ENCODE assay signal across 15 cellular contexts in the genomic region with DNA sequence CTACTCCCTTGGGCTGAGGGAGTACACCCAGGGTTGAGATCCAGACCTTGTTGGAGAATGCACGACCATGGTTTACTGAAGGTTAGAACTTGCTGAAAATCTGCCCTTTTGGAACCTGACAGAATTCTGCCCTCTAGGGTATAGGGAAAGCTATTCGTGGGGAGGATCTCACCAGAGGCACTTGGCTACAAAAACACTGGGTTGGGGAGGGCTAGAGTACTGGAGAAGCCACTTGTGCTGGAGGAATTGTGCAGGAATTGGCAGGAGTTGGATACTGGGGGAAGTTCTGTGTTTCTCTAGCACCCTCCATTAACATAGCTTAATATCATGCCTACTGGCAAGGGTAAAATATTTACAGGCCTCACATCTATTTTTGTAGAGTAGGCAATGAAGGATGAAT. TPM values are rescaled to one million over a fixed set of nuclear protein-coding genes. Genes with fewer than 3 reads are reported as not detected.
DNase-seq lines count a peak whose midpoint lies in the region; ATAC-seq, FAIRE-seq and TF ChIP-seq lines count a peak whose summit lies in the region.
"Had no signal": no experiment of that assay in that cellular context is flagged by ENCODE, and none has a peak within 500 bp of the region (broad histone marks: within the 10 kb centered on the region; RNA-seq: fewer than 3 reads in every experiment).

No MANE protein-coding gene starts in this region.

- WGBS in H1 (ENCODE audit: extremely low coverage in 1 of 2, insufficient coverage in 1 of 2, insufficient read length in 1 of 2, insufficient replicate concordance in 2 of 2, low coverage in 1 of 2, low lambda C conversion rate in 2 of 2, missing lambda C conversion rate in 1 of 2), 2 experiments: 77% methylated on average over 2 of the region's 2 CpGs; no CpG with 5 or more reads in 1 of the 2 experiments
- 76% methylated on average over 2 of the region's 2 CpGs for WGBS in HepG2 (ENCODE audit: low lambda C conversion rate)

- no peak overlapping the region for H2BK5ac ChIP-seq in H1 (ENCODE audit: low read depth, low read length)

- POLR2A ChIA-PET in H1 (lab: Charles Lee; ENCODE audit: partially characterized antibody): no interaction called here
- POLR2A ChIA-PET in HepG2 (lab: Yijun Ruan, JAX): no interaction called here

- in situ Hi-C loops in HepG2 (cut with HindIII; ENCODE audit: extremely low pct_ligation_motif_present, low pct_unique_long_range_greater_than_20kb): no loop called here

- H4K20me1 ChIP-seq in H1 (replicated peaks in 1 of 2; ENCODE audit: control insufficient read depth in 1 of 2, insufficient read depth in 2 of 2, low read length in 2 of 2) (peaks cover 0 to 2% of the 10 kb centered on the region in 2 experiments), HepG2 (ENCODE audit: insufficient read depth, low read length) (no peaks in the 10 kb centered on the region)

- no TSS peak for BruUV-seq in HepG2 (replicated peaks; lab: Mats Ljungman, UMichigan)

- H3K36me3 ChIP-seq in H1 (ENCODE audit: control insufficient read depth in 2 of 4, insufficient read depth in 4 of 4, low read length in 3 of 4) (peaks cover 0 to 18% (median 12%) of the 10 kb centered on the region in 4 experiments; a peak in 6 of 8 replicates), HepG2 (replicated peaks in 1 of 2; ENCODE audit: control insufficient read depth in 1 of 2, insufficient read depth in 2 of 2, low read length in 2 of 2) (peaks cover 9 to 38% of the 10 kb centered on the region in 2 experiments)

- no peak; the same call in 2 of the 3 replicates for ATAC-seq in HepG2
- no peak for ATAC-seq in GM19324 (IDR thresholded peaks at IDR 0.05; ENCODE audit: low FRiP score, unreplicated experiment)
- ATAC-seq in GM19467 (IDR thresholded peaks at IDR 0.05; ENCODE audit: unreplicated experiment): no peak
- ATAC-seq: activated CD4-positive, alpha-beta T cell treated with anti-CD3 and anti-CD28 coated beads for 36 hours had no signal

- H3K27ac ChIP-seq in H1 (ENCODE audit: low read depth, low read length) (no peak overlapping the region), HepG2 (ENCODE audit: extremely low read length, insufficient read depth, low read length) (no peak overlapping the region)
- H3K27ac ChIP-seq: GM23248 had no signal

- no peak overlapping the region for H4K5ac ChIP-seq in H1 (ENCODE audit: insufficient read length, low read depth, low read length)

- no peak overlapping the region for H3K4me2 ChIP-seq in H1 (ENCODE audit: insufficient read depth in 1 of 2, low read depth in 2 of 2, low read length in 2 of 2)
- no peak overlapping the region for H3K4me2 ChIP-seq in HepG2 (ENCODE audit: low read depth, low read length)

- peak; percentile 2 for DNase-seq in GM12865 (ENCODE audit: low read depth)
- DNase-seq in HTR-8/SVneo (ENCODE audit: insufficient read length, low spot score): no peak
- no peak for DNase-seq in H1 (ENCODE audit: low read depth in 1 of 2, low spot score in 2 of 2)
- no peak for DNase-seq in HepG2 (ENCODE audit: low spot score)
- no peak for DNase-seq in dedifferentiated amniotic fluid mesenchymal stem cell (ENCODE audit: extremely low spot score)
- DNase-seq: activated CD4-positive, alpha-beta T cell treated with anti-CD3 and anti-CD28 coated beads for 36 hours; GM23248; IMR-90; NCI-H1105; NCI-H69; retina had no signal

- H3K9me3 ChIP-seq in H1 (ENCODE audit: insufficient read depth in 2 of 2, low read depth in 1 of 2, low read length in 1 of 2): no peaks in the 10 kb centered on the region
- no peaks in the 10 kb centered on the region for H3K9me3 ChIP-seq in HepG2 (ENCODE audit: low read length)

- CTCF ChIA-PET in H1 (lab: Charles Lee; ENCODE audit: partially characterized antibody): interaction anchor here (0.9 to 1.4 kb wide), 3 partner anchors 13 to 29 kb away, joined by 3 to 4 read pairs (median 3); no protein-coding TSS in a partner anchor
- CTCF ChIA-PET in HepG2 (lab: Yijun Ruan, JAX; ENCODE audit: low intra/inter-chr PET ratio, low total read pairs): no interaction called here

- intact Hi-C loops in HepG2 (cut with micrococcal nuclease; ENCODE audit: unreplicated experiment): no loop called here

- no peak overlapping the region for H3K4ac ChIP-seq in H1 (replicated peaks; ENCODE audit: insufficient read length, low read depth, low read length)

- H4K91ac ChIP-seq in H1 (replicated peaks; ENCODE audit: insufficient read length, low read length): no peak overlapping the region

- H3K56ac ChIP-seq in H1 (replicated peaks; ENCODE audit: insufficient read length, low read depth, low read length): no peak overlapping the region

- FAIRE-seq in HTR-8/SVneo (lab: Jason Lieb, UNC) (peak; percentile 28), H1 (lab: Jason Lieb, UNC) (no peak), HepG2 (lab: Jason Lieb, UNC) (no peak)
- FAIRE-seq: bronchial epithelial cell, RCC 7860 had no signal

- H3K79me2 ChIP-seq in H1 (ENCODE audit: control insufficient read depth in 1 of 2, insufficient read depth in 2 of 2, low read length in 2 of 2) (no peaks in the 10 kb centered on the region), HepG2 (ENCODE audit: insufficient read depth, low read length) (no peaks in the 10 kb centered on the region)

- no peak overlapping the region for H2BK20ac ChIP-seq in H1 (ENCODE audit: low read length)

- no peak overlapping the region for H3K14ac ChIP-seq in H1 (ENCODE audit: insufficient read length)

- no peaks in the 10 kb centered on the region for H3K23me2 ChIP-seq in H1 (ENCODE audit: low read depth, low read length)

- no peak for TF ChIP-seq EP300 in H1 (IDR thresholded peaks at IDR 0.05; ENCODE audit: borderline replicate concordance in 1 of 2, low read depth in 2 of 2, low read length in 2 of 2)
- no peak for TF ChIP-seq EP300 in HepG2 (IDR thresholded peaks at IDR 0.05; ENCODE audit: low read depth in 2 of 2, low read length in 2 of 2)
- no peak for TF ChIP-seq EP300 in HepG2 (CRISPR knock-in tag; IDR thresholded peaks at IDR 0.05; ENCODE audit: borderline replicate concordance)

- H3K4me3 ChIP-seq in GM12865 (ENCODE audit: low read depth, low read length) (no peak overlapping the region), H1 (ENCODE audit: extremely low read depth in 1 of 4, insufficient read depth in 2 of 4, low read depth in 3 of 4, low read length in 4 of 4) (no peak overlapping the region), HepG2 (replicated peaks in 1 of 3; ENCODE audit: insufficient read depth in 1 of 3, low read depth in 2 of 3, low read length in 3 of 3) (no peak overlapping the region)
- H3K4me3 ChIP-seq: GM23248 had no signal

- TF ChIP-seq CTCF in GM12865 (IDR thresholded peaks at IDR 0.05; ENCODE audit: insufficient read depth, low read depth, low read length, missing control alignments): no peak
- TF ChIP-seq CTCF in H1 (IDR thresholded peaks at IDR 0.05; ENCODE audit: control extremely low read depth in 1 of 3, insufficient read depth in 1 of 3, low read depth in 1 of 3, low read length in 3 of 3): peak in 1 of 3 experiments; percentile 25; a peak in 2 of 4 replicates
- TF ChIP-seq CTCF in HepG2 (CRISPR knock-in tag; IDR thresholded peaks at IDR 0.05): 0 out of 2 replicates have a peak, but pooled peaks have one; percentile 8

- no peak overlapping the region for H3K23ac ChIP-seq in H1 (ENCODE audit: insufficient read length)

- no peak overlapping the region for H3K18ac ChIP-seq in H1 (ENCODE audit: extremely low read depth, low read length)

- H3K27me3 ChIP-seq in H1 (replicated peaks in 1 of 4; ENCODE audit: control insufficient read depth in 3 of 4, extremely low read depth in 1 of 4, insufficient read depth in 3 of 4, low read length in 3 of 4) (no peaks in the 10 kb centered on the region), HepG2 (ENCODE audit: control insufficient read depth in 1 of 2, insufficient read depth in 2 of 2, low read length in 2 of 2) (no peaks in the 10 kb centered on the region)

- TF ChIP-seq POLR2A in H1 (IDR thresholded peaks at IDR 0.05; ENCODE audit: control extremely low read depth in 1 of 2, low read depth in 2 of 2, low read length in 2 of 2) (no peak), HepG2 (IDR thresholded peaks at IDR 0.05; ENCODE audit: insufficient read depth in 1 of 2, low read depth in 2 of 2, low read length in 2 of 2) (no peak)

- H2BK12ac ChIP-seq in H1 (ENCODE audit: low read depth, low read length): no peak overlapping the region

- H2BK15ac ChIP-seq in H1 (ENCODE audit: low read length): no peak overlapping the region

- peak; percentile 33 to 43; a peak in 3 of 4 replicates for TF ChIP-seq RAD21 in H1 (IDR thresholded peaks at IDR 0.05 in 1 of 2, conservative IDR thresholded peaks at IDR 0.05 in 1 of 2; ENCODE audit: low read depth in 2 of 2, low read length in 2 of 2)
- no peak for TF ChIP-seq RAD21 in HepG2 (CRISPR knock-in tag; IDR thresholded peaks at IDR 0.05)

- no peaks in the 10 kb centered on the region for H3K79me1 ChIP-seq in H1 (ENCODE audit: low read depth, low read length)

- H2AFZ ChIP-seq in H1 (ENCODE audit: low read length): no peak overlapping the region
- H2AFZ ChIP-seq in HepG2 (ENCODE audit: low read length): no peak overlapping the region
- H2AFZ ChIP-seq: GM23248 had no signal

- no peak overlapping the region for H4K8ac ChIP-seq in H1 (ENCODE audit: extremely low read depth, insufficient read depth, low read length)

- no peak overlapping the region for H2BK120ac ChIP-seq in H1 (replicated peaks; ENCODE audit: low read depth, low read length)

- no peak overlapping the region for H2AK5ac ChIP-seq in H1 (ENCODE audit: low read depth, low read length)

- no peaks in the 10 kb centered on the region for H3K4me1 ChIP-seq in H1 (replicated peaks in 1 of 4; ENCODE audit: control insufficient read depth in 3 of 4, insufficient read depth in 4 of 4, low read length in 3 of 4)
- H3K4me1 ChIP-seq in HepG2 (ENCODE audit: insufficient read depth, low read length): no peaks in the 10 kb centered on the region

- H3K9ac ChIP-seq in H1 (replicated peaks in 1 of 4; ENCODE audit: extremely low read depth in 1 of 4, low read depth in 3 of 4, low read length in 3 of 4) (no peak overlapping the region), HepG2 (ENCODE audit: insufficient read depth, low read depth, low read length) (no peak overlapping the region)
- H3K9ac ChIP-seq: GM23248 had no signal

RNA-seq across cellular contexts. Expression of a gene that starts 55.8 kb away (rescaled TPM):
- 58.9 and 64.5 TPM in 2 replicates for total RNA-seq in H1 (2021; fragmentation: NEBNext Ultra II Directional; extraction: Animal tissue kit (Norgen Biotek cat#: 25700))
- polyA plus RNA-seq in H1 (2011; rRNA removed): 55.1 and 66.8 TPM in 2 replicates
- 46.8 TPM for polyA plus RNA-seq in H1 (2011; cell fraction: cytosol; rRNA removed)
- polyA plus RNA-seq in H1 (2011; cell fraction: nucleus; rRNA removed): 86.4 TPM
- 39.1 to 43.6 TPM (median 40.1 TPM) in 4 replicates for polyA plus RNA-seq in H1 (2012, experiment 1 of 2)
- 37.3 TPM for polyA plus RNA-seq in H1 (2012, experiment 2 of 2)
- polyA plus RNA-seq in H1 (2013, experiment 1 of 2): 49.0 TPM
- polyA plus RNA-seq in H1 (2013, experiment 2 of 2): 53.0 TPM
- polyA minus RNA-seq in H1 (2011; rRNA and poly(A)+ RNA removed): 42.5 and 56.3 TPM in 2 replicates
- polyA minus RNA-seq in H1 (2011; cell fraction: cytosol; rRNA and poly(A)+ RNA removed): 44.9 TPM
- polyA minus RNA-seq in H1 (2011; cell fraction: nucleus; rRNA and poly(A)+ RNA removed): 82.8 TPM
- 31.3 TPM in 2 replicates for total RNA-seq in HepG2 (2016; rRNA removed; fragmentation: Illumina TruSeq; extraction: Trizol)
- 7.4 and 7.8 TPM in 2 replicates for total RNA-seq in HepG2 (2016; cell fraction: cytosol; rRNA removed; fragmentation: Illumina TruSeq; extraction: Trizol; ENCODE audit: low read depth)
- total RNA-seq in HepG2 (2016; cell fraction: insoluble cytoplasmic fraction; rRNA removed; fragmentation: Illumina TruSeq; extraction: Trizol): 26.7 and 30.7 TPM in 2 replicates
- 14.4 and 14.9 TPM in 2 replicates for total RNA-seq in HepG2 (2016; cell fraction: membrane; rRNA removed; fragmentation: Illumina TruSeq; extraction: Trizol)
- 25.1 and 28.0 TPM in 2 replicates for total RNA-seq in HepG2 (2016; cell fraction: nucleus; rRNA removed; fragmentation: Illumina TruSeq; extraction: Trizol)
- polyA plus RNA-seq in HepG2 (2011; rRNA removed): 44.2 and 56.0 TPM in 2 replicates
- 50.5 and 57.4 TPM in 2 replicates for polyA plus RNA-seq in HepG2 (2011; cell fraction: cytosol; rRNA removed)
- polyA plus RNA-seq in HepG2 (2011; cell fraction: nucleus; rRNA removed): 50.6 and 58.0 TPM in 2 replicates
- polyA plus RNA-seq in HepG2 (2012): 32.9 and 37.6 TPM in 2 replicates
- polyA plus RNA-seq in HepG2 (2016; cell fraction: cytosol; fragmentation: Illumina TruSeq; extraction: Trizol; ENCODE audit: low read depth): 5.2 and 5.8 TPM in 2 replicates
- polyA plus RNA-seq in HepG2 (2016; cell fraction: insoluble cytoplasmic fraction; fragmentation: Illumina TruSeq; extraction: Trizol; ENCODE audit: low read depth): 38.0 and 47.1 TPM in 2 replicates
- polyA plus RNA-seq in HepG2 (2016; cell fraction: membrane; fragmentation: Illumina TruSeq; extraction: Trizol; ENCODE audit: low read depth): 11.3 and 14.1 TPM in 2 replicates
- 36.6 and 41.2 TPM in 2 replicates for polyA plus RNA-seq in HepG2 (2016; cell fraction: nucleus; fragmentation: Illumina TruSeq; extraction: Trizol; ENCODE audit: insufficient read depth, low read depth)
- polyA minus RNA-seq in HepG2 (2011; rRNA and poly(A)+ RNA removed; ENCODE audit: low replicate concordance): 59.3 and 103 TPM in 2 replicates
- polyA minus RNA-seq in HepG2 (2011; cell fraction: cytosol; rRNA and poly(A)+ RNA removed): 34.3 and 38.3 TPM in 2 replicates
- polyA minus RNA-seq in HepG2 (2011; cell fraction: nucleus; rRNA and poly(A)+ RNA removed): 65.1 and 67.1 TPM in 2 replicates

RNA-seq across cellular contexts. Expression of a gene that starts 56.1 kb away (rescaled TPM):
- total RNA-seq in H1 (2021; fragmentation: NEBNext Ultra II Directional; extraction: Animal tissue kit (Norgen Biotek cat#: 25700)): 28.7 and 29.1 TPM in 2 replicates
- polyA plus RNA-seq in H1 (2011; rRNA removed) (10.3 and 11.0 TPM in 2 replicates), HepG2 (2011; rRNA removed) (5.5 and 6.2 TPM in 2 replicates)
- 10.8 TPM for polyA plus RNA-seq in H1 (2011; cell fraction: cytosol; rRNA removed)
- polyA plus RNA-seq in H1 (2011; cell fraction: nucleus; rRNA removed): 19.2 TPM
- 13.3 to 20.5 TPM (median 18.6 TPM) in 4 replicates for polyA plus RNA-seq in H1 (2012, experiment 1 of 2)
- 2.6 TPM for polyA plus RNA-seq in H1 (2012, experiment 2 of 2)
- 11.8 TPM for polyA plus RNA-seq in H1 (2013, experiment 1 of 2)
- 9.9 TPM for polyA plus RNA-seq in H1 (2013, experiment 2 of 2)
- polyA minus RNA-seq in H1 (2011; rRNA and poly(A)+ RNA removed): 53.0 and 60.2 TPM in 2 replicates
- polyA minus RNA-seq in H1 (2011; cell fraction: cytosol; rRNA and poly(A)+ RNA removed): 23.8 TPM
- polyA minus RNA-seq in H1 (2011; cell fraction: nucleus; rRNA and poly(A)+ RNA removed): 42.6 TPM
- total RNA-seq in HepG2 (2016; rRNA removed; fragmentation: Illumina TruSeq; extraction: Trizol): 6.4 and 8.0 TPM in 2 replicates
- 3.9 and 4.0 TPM in 2 replicates for total RNA-seq in HepG2 (2016; cell fraction: cytosol; rRNA removed; fragmentation: Illumina TruSeq; extraction: Trizol; ENCODE audit: low read depth)
- 6.5 and 9.9 TPM in 2 replicates for total RNA-seq in HepG2 (2016; cell fraction: insoluble cytoplasmic fraction; rRNA removed; fragmentation: Illumina TruSeq; extraction: Trizol)
- total RNA-seq in HepG2 (2016; cell fraction: membrane; rRNA removed; fragmentation: Illumina TruSeq; extraction: Trizol): 6.9 and 8.1 TPM in 2 replicates
- total RNA-seq in HepG2 (2016; cell fraction: nucleus; rRNA removed; fragmentation: Illumina TruSeq; extraction: Trizol): 12.7 and 13.2 TPM in 2 replicates
- polyA plus RNA-seq in HepG2 (2011; cell fraction: cytosol; rRNA removed): 3.1 and 3.6 TPM in 2 replicates
- polyA plus RNA-seq in HepG2 (2011; cell fraction: nucleus; rRNA removed): 6.4 and 6.5 TPM in 2 replicates
- 5.9 and 6.5 TPM in 2 replicates for polyA plus RNA-seq in HepG2 (2012)
- 4.6 and 6.1 TPM in 2 replicates for polyA plus RNA-seq in HepG2 (2016; cell fraction: cytosol; fragmentation: Illumina TruSeq; extraction: Trizol; ENCODE audit: low read depth)
- polyA plus RNA-seq in HepG2 (2016; cell fraction: insoluble cytoplasmic fraction; fragmentation: Illumina TruSeq; extraction: Trizol; ENCODE audit: low read depth): 8.1 and 10.7 TPM in 2 replicates
- 7.1 and 8.2 TPM in 2 replicates for polyA plus RNA-seq in HepG2 (2016; cell fraction: membrane; fragmentation: Illumina TruSeq; extraction: Trizol; ENCODE audit: low read depth)
- 12.8 and 14.8 TPM in 2 replicates for polyA plus RNA-seq in HepG2 (2016; cell fraction: nucleus; fragmentation: Illumina TruSeq; extraction: Trizol; ENCODE audit: insufficient read depth, low read depth)
- polyA minus RNA-seq in HepG2 (2011; rRNA and poly(A)+ RNA removed; ENCODE audit: low replicate concordance): 19.1 and 127 TPM in 2 replicates
- polyA minus RNA-seq in HepG2 (2011; cell fraction: cytosol; rRNA and poly(A)+ RNA removed): 5.9 and 7.7 TPM in 2 replicates
- 20.1 and 22.3 TPM in 2 replicates for polyA minus RNA-seq in HepG2 (2011; cell fraction: nucleus; rRNA and poly(A)+ RNA removed)
